ENCODE assay signal across 20 cellular contexts in the genomic region with DNA sequence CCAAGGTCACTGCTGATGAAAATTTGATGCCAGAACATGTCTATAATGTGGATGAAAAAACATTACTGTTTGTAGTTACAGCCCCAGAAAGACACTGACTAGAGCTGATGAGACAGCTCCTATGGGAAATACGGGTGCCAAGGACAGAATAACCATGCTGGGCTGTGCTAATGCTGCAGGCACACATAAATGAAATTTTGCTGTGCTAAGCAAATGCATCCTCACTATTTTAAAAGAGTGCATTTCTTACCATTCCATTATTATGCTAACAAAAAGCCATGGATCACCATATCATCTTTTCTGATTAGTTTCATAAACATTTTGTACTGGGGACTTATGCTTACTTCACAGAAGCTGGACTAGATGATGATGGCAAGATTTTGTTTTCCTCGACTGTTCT.
DNase-seq lines count a peak whose midpoint lies in the region; ATAC-seq, FAIRE-seq and TF ChIP-seq lines count a peak whose summit lies in the region.
"Had no signal": no experiment of that assay in that cellular context is flagged by ENCODE, and none has a peak within 500 bp of the region (broad histone marks: within the 10 kb centered on the region; RNA-seq: fewer than 3 reads in every experiment).

No MANE protein-coding gene starts in this region.

- DNase-seq in HepG2 (ENCODE audit: low spot score) = no peak
- DNase-seq in right lobe of liver = no peak
- no peak for DNase-seq in IMR-90
- peak; percentile 2 for DNase-seq in coronary artery (ENCODE audit: low spot score)
- no peak for DNase-seq in stimulated activated CD4-positive, alpha-beta T cell treated with anti-CD3 and anti-CD28 coated beads, Interleukin-4, amount 100 ng/mL, for 24 hours
- no peak for DNase-seq in G401 (ENCODE audit: low spot score)
- DNase-seq: ACHN; BE2C; C1 segment of cervical spinal cord; CD4-positive, alpha-beta memory T cell; CD4-positive, CD25-positive, alpha-beta regulatory T cell; CD8-positive, alpha-beta memory T cell; COR-L47; DMS79 treated with DMSO at 0.1 percent for 48 hours; GDM1 had no signal

- no peak for TF ChIP-seq CTCF in HepG2 (CRISPR knock-in tag; IDR thresholded peaks at IDR 0.05)
- TF ChIP-seq CTCF in right lobe of liver (IDR thresholded peaks at IDR 0.05) = no peak
- no peak for TF ChIP-seq CTCF in IMR-90 (conservative IDR thresholded peaks at IDR 0.05; ENCODE audit: low read depth, low read length)
- TF ChIP-seq CTCF in coronary artery (IDR thresholded peaks at IDR 0.05) = no peak

- no peak for TF ChIP-seq RAD21 in HepG2 (CRISPR knock-in tag; IDR thresholded peaks at IDR 0.05)
- TF ChIP-seq RAD21 in IMR-90 (IDR thresholded peaks at IDR 0.05; ENCODE audit: low read length) = no peak

- WGBS in HepG2 (ENCODE audit: low lambda C conversion rate) = 0% methylated on average over 2 of the region's 2 CpGs
- WGBS in right lobe of liver (ENCODE audit: insufficient coverage, low coverage, low lambda C conversion rate, missing lambda C conversion rate) = 37% methylated on average over 2 of the region's 2 CpGs
- no CpG with 5 or more reads among the region's 2 CpGs for WGBS in IMR-90 (ENCODE audit: extremely low coverage in 2 of 2, insufficient read length in 1 of 2), 2 experiments

- in situ Hi-C loops in HepG2 (cut with HindIII; ENCODE audit: extremely low pct_ligation_motif_present, low pct_unique_long_range_greater_than_20kb) (no loop called here), IMR-90 (cut with MboI; ENCODE audit: low sequenced_read_pairs) (no loop called here), G401 (cut with HindIII; ENCODE audit: low sequenced_read_pairs) (no loop called here)

- POLR2A ChIA-PET in HepG2 (lab: Yijun Ruan, JAX) (no interaction called here), IMR-90 (lab: Charles Lee; ENCODE audit: unreplicated experiment) (no interaction called here)

- H3K4me2 ChIP-seq in HepG2 (ENCODE audit: low read depth, low read length) (no peak overlapping the region), IMR-90 (ENCODE audit: low read depth, low read length) (no peak overlapping the region)
- H3K4me2 ChIP-seq: BLaER1 had no signal

- no peaks in the 10 kb centered on the region for H3K79me2 ChIP-seq in HepG2 (ENCODE audit: insufficient read depth, low read length)

- H2AFZ ChIP-seq in HepG2 (ENCODE audit: low read length) (no peak overlapping the region), IMR-90 (replicated peaks; ENCODE audit: low read length, poor library complexity) (no peak overlapping the region)

- H3K36me3 ChIP-seq in HepG2 (replicated peaks in 1 of 2; ENCODE audit: control insufficient read depth in 1 of 2, insufficient read depth in 2 of 2, low read length in 2 of 2) (no peaks in the 10 kb centered on the region), right lobe of liver (no peaks in the 10 kb centered on the region), IMR-90 (ENCODE audit: control insufficient read depth, insufficient read depth, low read length) (no peaks in the 10 kb centered on the region)
- H3K36me3 ChIP-seq: BE2C, BLaER1 had no signal

- H3K23ac ChIP-seq in IMR-90 (ENCODE audit: low read depth, low read length) = no peak overlapping the region

- H3K18ac ChIP-seq in IMR-90 (ENCODE audit: low read depth, low read length) = no peak overlapping the region

- BruUV-seq in HepG2 (replicated peaks; lab: Mats Ljungman, UMichigan) = no TSS peak
- BruUV-seq in IMR-90 (replicated peaks; lab: Mats Ljungman, UMichigan) = no TSS peak

- no peak overlapping the region for H3K27ac ChIP-seq in HepG2 (ENCODE audit: extremely low read length, insufficient read depth, low read length)
- no peak overlapping the region for H3K27ac ChIP-seq in right lobe of liver
- no peak overlapping the region for H3K27ac ChIP-seq in IMR-90 (ENCODE audit: insufficient read depth, low read length)
- H3K27ac ChIP-seq in coronary artery = no peak overlapping the region
- H3K27ac ChIP-seq: 22Rv1, BLaER1 had no signal

- no peak overlapping the region for H2BK15ac ChIP-seq in IMR-90 (ENCODE audit: low read depth, low read length)

- H2BK20ac ChIP-seq in IMR-90 (ENCODE audit: low read depth, low read length) = no peak overlapping the region

- H3K27me3 ChIP-seq in HepG2 (ENCODE audit: control insufficient read depth in 1 of 2, insufficient read depth in 2 of 2, low read length in 2 of 2) (no peaks in the 10 kb centered on the region; a peak in 1 of 5 replicates), right lobe of liver (no peaks in the 10 kb centered on the region), IMR-90 (ENCODE audit: control insufficient read depth, insufficient read depth, low read length) (no peaks in the 10 kb centered on the region)
- H3K27me3 ChIP-seq: BE2C, BLaER1 had no signal

- H3K4me3 ChIP-seq in HepG2 (replicated peaks in 1 of 3; ENCODE audit: insufficient read depth in 1 of 3, low read depth in 2 of 3, low read length in 3 of 3) (no peak overlapping the region), right lobe of liver (no peak overlapping the region), IMR-90 (ENCODE audit: insufficient read depth, low read depth, low read length) (no peak overlapping the region), coronary artery (no peak overlapping the region)
- H3K4me3 ChIP-seq: BLaER1, GM12878 had no signal

- CTCF ChIA-PET in HepG2 (lab: Yijun Ruan, JAX; ENCODE audit: low intra/inter-chr PET ratio, low total read pairs) (no interaction called here), IMR-90 (lab: Yijun Ruan, JAX) (no interaction called here)

- intact Hi-C loops in HepG2 (cut with micrococcal nuclease; ENCODE audit: unreplicated experiment) = no loop called here
- intact Hi-C loops in right lobe of liver (cut with DNase I) = no loop called here
- intact Hi-C loops in IMR-90 (cut with micrococcal nuclease) = no loop called here

- H2AK5ac ChIP-seq in IMR-90 (ENCODE audit: low read depth, low read length) = no peak overlapping the region

- H3K4me1 ChIP-seq in HepG2 (ENCODE audit: insufficient read depth, low read length) (no peaks in the 10 kb centered on the region), right lobe of liver (no peaks in the 10 kb centered on the region), IMR-90 (ENCODE audit: control insufficient read depth, insufficient read depth, low read length) (no peaks in the 10 kb centered on the region; the same call in 1 of the 2 replicates)
- H3K4me1 ChIP-seq: BE2C had no signal

- H4K8ac ChIP-seq in IMR-90 (ENCODE audit: low read depth in 2 of 2, low read length in 2 of 2) = no peak overlapping the region

- FAIRE-seq in HepG2 (lab: Jason Lieb, UNC) = no peak
- FAIRE-seq: GM12878, GM12892, GM18507 had no signal

- no peak overlapping the region for H3K56ac ChIP-seq in IMR-90 (ENCODE audit: extremely low read depth, insufficient read depth, low read length)

- no peak for TF ChIP-seq POLR2A in HepG2 (IDR thresholded peaks at IDR 0.05; ENCODE audit: insufficient read depth in 1 of 2, low read depth in 2 of 2, low read length in 2 of 2)
- no peak for TF ChIP-seq POLR2A in right lobe of liver (IDR thresholded peaks at IDR 0.05)
- TF ChIP-seq POLR2A in IMR-90 (IDR thresholded peaks at IDR 0.05; ENCODE audit: low read depth, low read length) = no peak

- H3K4ac ChIP-seq in IMR-90 (ENCODE audit: low read depth, low read length) = no peak overlapping the region

- TF ChIP-seq EP300 in HepG2 (IDR thresholded peaks at IDR 0.05; ENCODE audit: low read depth in 2 of 2, low read length in 2 of 2) (no peak), HepG2 (CRISPR knock-in tag; IDR thresholded peaks at IDR 0.05; ENCODE audit: borderline replicate concordance) (no peak)

- no peak overlapping the region for H2BK120ac ChIP-seq in IMR-90 (ENCODE audit: low read depth, low read length)

- no peaks in the 10 kb centered on the region for H3K9me1 ChIP-seq in IMR-90 (ENCODE audit: insufficient read depth, low read length)

- H4K20me1 ChIP-seq in HepG2 (ENCODE audit: insufficient read depth, low read length) = no peaks in the 10 kb centered on the region
- no peaks in the 10 kb centered on the region for H4K20me1 ChIP-seq in IMR-90 (ENCODE audit: insufficient read depth, low read length)
- H4K20me1 ChIP-seq: BLaER1 had no signal

- H3K79me1 ChIP-seq in IMR-90 (ENCODE audit: low read depth in 1 of 2, low read length in 2 of 2) = no peaks in the 10 kb centered on the region

- no peak overlapping the region for H2AK9ac ChIP-seq in IMR-90 (replicated peaks; ENCODE audit: low read depth, low read length, poor library complexity)

- no peak overlapping the region for H3K14ac ChIP-seq in IMR-90 (replicated peaks; ENCODE audit: low read depth, low read length)

- no peak overlapping the region for H4K91ac ChIP-seq in IMR-90 (ENCODE audit: insufficient read depth, low read depth, low read length)

- dilution Hi-C loops in IMR-90 (cut with HindIII; ENCODE audit: low sequenced_read_pairs, unreplicated experiment) = no loop called here

- H3K9ac ChIP-seq in HepG2 (ENCODE audit: insufficient read depth, low read depth, low read length) (no peak overlapping the region), IMR-90 (ENCODE audit: low read depth, low read length) (no peak overlapping the region)
- H3K9ac ChIP-seq: BLaER1 had no signal

- no peak overlapping the region for H2BK5ac ChIP-seq in IMR-90 (ENCODE audit: low read depth, low read length, poor library complexity, severe bottlenecking)

- no peak overlapping the region for H4K5ac ChIP-seq in IMR-90 (ENCODE audit: low read depth, low read length)

- ATAC-seq in HepG2 (no peak), right lobe of liver (no peak), IMR-90 (ENCODE audit: low read depth) (no peak)
- ATAC-seq: GM12878 had no signal

- H3K9me3 ChIP-seq in HepG2 (ENCODE audit: low read length) (no peaks in the 10 kb centered on the region), right lobe of liver (no peaks in the 10 kb centered on the region), IMR-90 (ENCODE audit: control insufficient read depth, insufficient read depth, low read length) (no peaks in the 10 kb centered on the region)
- H3K9me3 ChIP-seq: BE2C had no signal

TF ChIP-seq in HepG2, 621 proteins besides CTCF, POLR2A, EP300 and RAD21 (continues in another document):
- TF ChIP-seq U2AF2 (IDR thresholded peaks at IDR 0.05; ENCODE audit: low read depth, low read length) (no peak), DNMT3B (CRISPR knock-in tag; conservative IDR thresholded peaks at IDR 0.05) (no peak), MAFF (IDR thresholded peaks at IDR 0.05; ENCODE audit: low read depth, low read length) (peak; percentile 74), MAFK (conservative IDR thresholded peaks at IDR 0.05 in 1 of 2, IDR thresholded peaks at IDR 0.05 in 1 of 2; ENCODE audit: low read length in 2 of 2) (peak; percentile 45 to 90; a peak in 3 of 4 replicates)

TF ChIP-seq in IMR-90, 13 proteins besides CTCF, POLR2A, EP300 and RAD21:
- TF ChIP-seq, protein P1, sequence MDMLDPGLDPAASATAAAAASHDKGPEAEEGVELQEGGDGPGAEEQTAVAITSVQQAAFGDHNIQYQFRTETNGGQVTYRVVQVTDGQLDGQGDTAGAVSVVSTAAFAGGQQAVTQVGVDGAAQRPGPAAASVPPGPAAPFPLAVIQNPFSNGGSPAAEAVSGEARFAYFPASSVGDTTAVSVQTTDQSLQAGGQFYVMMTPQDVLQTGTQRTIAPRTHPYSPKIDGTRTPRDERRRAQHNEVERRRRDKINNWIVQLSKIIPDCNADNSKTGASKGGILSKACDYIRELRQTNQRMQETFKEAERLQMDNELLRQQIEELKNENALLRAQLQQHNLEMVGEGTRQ (IDR thresholded peaks at IDR 0.05; ENCODE audit: low read depth, low read length) = no peak
- peak; percentile 85 for TF ChIP-seq MAFK (IDR thresholded peaks at IDR 0.05; ENCODE audit: low read depth, low read length)
